Comparison of ENCODE assay signal across 12 cellular contexts in the genomic region with DNA sequence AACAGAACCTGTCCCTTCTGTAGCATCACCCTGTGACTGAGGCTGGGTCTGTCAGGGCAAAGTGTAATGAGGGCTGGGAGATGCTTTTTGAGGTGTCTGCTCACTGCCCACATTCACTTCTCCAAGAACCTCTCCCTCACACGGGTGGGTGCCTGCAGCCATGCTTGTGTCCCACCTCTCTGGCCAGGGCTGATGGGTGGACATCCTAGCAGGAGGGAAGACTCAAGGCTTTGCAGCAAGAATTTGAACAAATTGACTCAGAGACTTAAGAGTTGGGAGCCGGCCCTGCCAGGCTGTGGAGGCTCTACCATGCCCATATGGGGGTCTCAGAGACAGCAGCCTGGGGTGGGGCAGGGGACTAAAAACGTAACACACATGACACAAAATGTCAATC.
"Had no signal": no experiment of that assay in that cellular context is flagged by ENCODE, and none has a peak within 500 bp of the region (broad histone marks: within the 10 kb centered on the region; RNA-seq: fewer than 3 reads in every experiment).

No MANE protein-coding gene starts in this region.

- H3K27ac ChIP-seq: epithelial cell of prostate, left lung, ovary, right lobe of liver, thoracic aorta had no signal

- H3K36me3 ChIP-seq: left lung, ovary, right lobe of liver, thoracic aorta had no signal

- H3K4me1 Mint-ChIP-seq: activated B cell treated with CpG ODN at 0.5 μM for 24 hours had no signal

- H3K9me3 Mint-ChIP-seq: activated B cell treated with CpG ODN at 0.5 μM for 24 hours; activated T-cell treated with anti-CD3 and anti-CD28 coated beads, Interleukin-2, amount 50 U/mL, for 72 hours; effector memory CD8-positive, alpha-beta T cell had no signal

- H3K4me3 ChIP-seq: left lung, ovary, right lobe of liver, thoracic aorta had no signal

- H3K9me3 ChIP-seq: left lung, ovary, right lobe of liver, thoracic aorta had no signal

- H3K27me3 ChIP-seq: ovary, right lobe of liver had no signal

- H3K4me1 ChIP-seq: left lung, right lobe of liver had no signal

- H3K27ac Mint-ChIP-seq: activated B cell treated with CpG ODN at 0.5 μM for 24 hours; activated T-cell treated with anti-CD3 and anti-CD28 coated beads, Interleukin-2, amount 50 U/mL, for 72 hours; T-helper 17 cell had no signal

- DNase-seq: activated B cell treated with CpG ODN at 0.5 μM for 24 hours; activated CD8-positive, alpha-beta memory T cell treated with anti-CD3 and anti-CD28 coated beads, Interleukin-2, amount 50 U/mL, for 48 hours; activated gamma-delta T cell treated with Interleukin-2 at 50 U/mL for 16 hours; effector memory CD8-positive, alpha-beta T cell; islet precursor cell; ovary; T-helper 17 cell had no signal

- ATAC-seq: T-helper 17 cell had no signal

- H3K4me3 Mint-ChIP-seq: activated B cell treated with CpG ODN at 0.5 μM for 24 hours; activated T-cell treated with anti-CD3 and anti-CD28 coated beads, Interleukin-2, amount 50 U/mL, for 72 hours; T-helper 17 cell had no signal
